23 cellular contexts compared by ENCODE assay signal in genomic region chr4:44194365-44194764, GRCh38.
DNase-seq lines count a peak whose midpoint lies in the region; ATAC-seq, FAIRE-seq and TF ChIP-seq lines count a peak whose summit lies in the region.
"Had no signal": no experiment of that assay in that cellular context is flagged by ENCODE, and none has a peak within 500 bp of the region (broad histone marks: within the 10 kb centered on the region; RNA-seq: fewer than 3 reads in every experiment).

No MANE protein-coding gene starts in this region.

- no peak overlapping the region for H3K4me3 Mint-ChIP-seq in astrocyte (ENCODE audit: unreplicated experiment)
- H3K4me3 Mint-ChIP-seq: CD8-positive, alpha-beta T cell; H9; IgD-negative memory B cell had no signal

- peaks cover 6% of the 10 kb centered on the region for H3K9me3 Mint-ChIP-seq in astrocyte (ENCODE audit: unreplicated experiment)

- H3K79me2 ChIP-seq in astrocyte (ENCODE audit: insufficient read depth, low read length), result no peaks in the 10 kb centered on the region

- H4K20me1 ChIP-seq in astrocyte (ENCODE audit: insufficient read depth, low read length), result no peaks in the 10 kb centered on the region
- H4K20me1 ChIP-seq: BLaER1 treated with 17β-estradiol and CSF1 and Interleukin-3, amounts not matched to agents 10 nM and 100 nM had no signal

- no peaks in the 10 kb centered on the region for H3K27me3 Mint-ChIP-seq in astrocyte (ENCODE audit: low read depth, unreplicated experiment)
- H3K27me3 Mint-ChIP-seq: IgD-negative memory B cell had no signal

- intact Hi-C loops in body of pancreas (cut with DNase I), result no loop called here

- no peak overlapping the region for H3K4me3 ChIP-seq in astrocyte (ENCODE audit: insufficient read depth, low read depth, low read length)
- H3K4me3 ChIP-seq in fibroblast of mammary gland (ENCODE audit: control insufficient read depth, low read depth, low read length), result no peak overlapping the region
- H3K4me3 ChIP-seq in body of pancreas, result no peak overlapping the region
- H3K4me3 ChIP-seq: BLaER1 treated with 17β-estradiol and CSF1 and Interleukin-3, amounts not matched to agents 10 nM and 100 nM had no signal

- H2AFZ ChIP-seq in astrocyte (ENCODE audit: low read depth, low read length), result no peak overlapping the region

- H3K4me1 ChIP-seq in astrocyte (ENCODE audit: insufficient read depth, low read length) (no peaks in the 10 kb centered on the region), body of pancreas (no peaks in the 10 kb centered on the region)
- H3K4me1 ChIP-seq: BLaER1 treated with 17β-estradiol and CSF1 and Interleukin-3, amounts not matched to agents 10 nM and 100 nM had no signal

- H3K36me3 ChIP-seq in astrocyte (ENCODE audit: insufficient read depth, low read length) (no peaks in the 10 kb centered on the region), body of pancreas (replicated peaks in 1 of 2; ENCODE audit: insufficient read depth in 1 of 2, low read depth in 2 of 2) (no peaks in the 10 kb centered on the region)
- H3K36me3 ChIP-seq: BLaER1 treated with 17β-estradiol and CSF1 and Interleukin-3, amounts not matched to agents 10 nM and 100 nM had no signal

- H3K9me3 ChIP-seq in astrocyte (ENCODE audit: insufficient read depth, low read depth, low read length), result no peaks in the 10 kb centered on the region
- no peaks in the 10 kb centered on the region for H3K9me3 ChIP-seq in body of pancreas
- H3K9me3 ChIP-seq: BLaER1 treated with 17β-estradiol and CSF1 and Interleukin-3, amounts not matched to agents 10 nM and 100 nM had no signal

- H3K36me3 Mint-ChIP-seq in astrocyte (ENCODE audit: low read depth, unreplicated experiment), result no peaks in the 10 kb centered on the region
- H3K36me3 Mint-ChIP-seq: CD8-positive, alpha-beta T cell; IgD-negative memory B cell had no signal

- H3K9ac ChIP-seq in astrocyte (ENCODE audit: low read length), result no peak overlapping the region
- H3K9ac ChIP-seq: BLaER1 treated with 17β-estradiol and CSF1 and Interleukin-3, amounts not matched to agents 10 nM and 100 nM had no signal

- DNase-seq in M059J (ENCODE audit: low read depth) (peak; percentile 1), astrocyte (ENCODE audit: low read depth) (peak; percentile 4), fibroblast of mammary gland (ENCODE audit: low read depth) (peak; percentile 3), omental fat pad (ENCODE audit: low spot score) (no peak), body of pancreas (no peak), NCI-H1694 treated with DMSO at 0.1 percent for 48 hours (lab: John Stamatoyannopoulos, UW) (no peak)
- DNase-seq: CD8-positive, alpha-beta T cell; DMS53; EL; H9; NCI-H1092 treated with DMSO at 0.1 percent for 48 hours; NCI-H2081 treated with DMSO at 0.1 percent for 48 hours; NCI-H748 treated with DMSO at 0.1 percent for 48 hours; NK-92 treated with Interleukin-12 subunit alpha and Interleukin-12 subunit beta, amount 100 ng/mL, for 24 hours; RPMI8226 had no signal

- ATAC-seq in omental fat pad (ENCODE audit: low FRiP score) (peak; percentile 90), GM19324 (IDR thresholded peaks at IDR 0.05; ENCODE audit: low FRiP score, unreplicated experiment) (no peak), body of pancreas (no peak), GM19023 (IDR thresholded peaks at IDR 0.05; ENCODE audit: unreplicated experiment) (no peak)
- ATAC-seq: CD8-positive, alpha-beta T cell had no signal

- FAIRE-seq in astrocyte (lab: Jason Lieb, UNC), result no peak
- FAIRE-seq: GM12892, GM18507, HTR-8/SVneo had no signal

- WGBS in body of pancreas, 2 donors, result 56 to 76% methylated on average over 1 of the region's 1 CpG

- no peak overlapping the region for H3K27ac Mint-ChIP-seq in astrocyte (ENCODE audit: unreplicated experiment)
- H3K27ac Mint-ChIP-seq: CD8-positive, alpha-beta T cell; H9; IgD-negative memory B cell had no signal

- no peak overlapping the region for H3K4me2 ChIP-seq in astrocyte (ENCODE audit: low read length)
- H3K4me2 ChIP-seq: BLaER1 treated with 17β-estradiol and CSF1 and Interleukin-3, amounts not matched to agents 10 nM and 100 nM had no signal

- H3K27me3 ChIP-seq in astrocyte (ENCODE audit: insufficient read depth, low read length) (no peaks in the 10 kb centered on the region), body of pancreas (no peaks in the 10 kb centered on the region)
- H3K27me3 ChIP-seq: BLaER1 treated with 17β-estradiol and CSF1 and Interleukin-3, amounts not matched to agents 10 nM and 100 nM had no signal

- TF ChIP-seq POLR2A in body of pancreas (IDR thresholded peaks at IDR 0.05), result no peak

- H3K27ac ChIP-seq in astrocyte (ENCODE audit: low read depth, low read length) (no peak overlapping the region), body of pancreas (no peak overlapping the region)
- H3K27ac ChIP-seq: BLaER1 treated with 17β-estradiol and CSF1 and Interleukin-3, amounts not matched to agents 10 nM and 100 nM; HL-60 had no signal

- no peaks in the 10 kb centered on the region for H3K4me1 Mint-ChIP-seq in astrocyte (ENCODE audit: low read depth, unreplicated experiment)
- H3K4me1 Mint-ChIP-seq: H9, IgD-negative memory B cell had no signal

- TF ChIP-seq CTCF in astrocyte (IDR thresholded peaks at IDR 0.05; ENCODE audit: insufficient read depth, low read depth, low read length) (no peak), fibroblast of mammary gland (conservative IDR thresholded peaks at IDR 0.05; ENCODE audit: control insufficient read depth, insufficient read depth, low read depth, low read length) (no peak), omental fat pad (IDR thresholded peaks at IDR 0.05) (no peak), body of pancreas (IDR thresholded peaks at IDR 0.05) (no peak)

Comparison
In these comparisons a context has a peak if more than half of its experiments do, and no peak if none do; other contexts are left out.
1. DNase-seq: peak in M059J (single experiment), astrocyte (single experiment) and fibroblast of mammary gland (single experiment); none in omental fat pad (single experiment), body of pancreas (0 of 4) and NCI-H1694 treated with DMSO at 0.1 percent for 48 hours (single experiment).